Comparison of ENCODE assay signal across 9 cellular contexts in genomic region chr14:89493877-89494634, GRCh38.
DNase-seq lines count a peak whose midpoint lies in the region; ATAC-seq and TF ChIP-seq lines count a peak whose summit lies in the region.
"Had no signal": no experiment of that assay in that cellular context is flagged by ENCODE, and none has a peak within 500 bp of the region (broad histone marks: within the 10 kb centered on the region; RNA-seq: fewer than 3 reads in every experiment).

No MANE protein-coding gene starts in this region.

- peak in 1 of 3 donors; percentile 5 for DNase-seq in CD4-positive, CD25-positive, alpha-beta regulatory T cell
- peak; percentile 2 to 55 for DNase-seq in cerebellar nuclear complex (lab: John Stamatoyannopoulos, UW)
- no peak for DNase-seq in midbrain (lab: John Stamatoyannopoulos, UW)
- no peak for DNase-seq in BE2C
- no peak for DNase-seq in activated CD4-positive, alpha-beta T cell treated with anti-CD3 and anti-CD28 coated beads, Interleukin-2, amount 10 ng/mL, durations not matched to agents 24 days and 14 days
- no peak for DNase-seq in activated T-helper 2 cell treated with anti-CD3 and anti-CD28 coated beads, Interferon-gamma antibody, Interleukin-2, Interleukin-4, amounts not matched to agents 10 μg/mL and 5 μg/mL and 100 μg/mL, durations not matched to agents 14 hours and 24 hours and 36 hours (ENCODE audit: low spot score)
- DNase-seq: Caco-2 had no signal

- intact Hi-C loops in activated CD4-positive, alpha-beta T cell treated with anti-CD3 and anti-CD28 coated beads, Interleukin-2, amount 10 ng/mL, durations not matched to agents 24 days and 14 days (cut with micrococcal nuclease): no loop called here
- intact Hi-C loops in activated T-helper 2 cell treated with anti-CD3 and anti-CD28 coated beads, Interferon-gamma antibody, Interleukin-2, Interleukin-4, amounts not matched to agents 10 μg/mL and 5 μg/mL and 100 μg/mL, durations not matched to agents 14 hours and 24 hours and 36 hours (cut with micrococcal nuclease): no loop called here

- no peaks in the 10 kb centered on the region for H3K4me1 ChIP-seq in CD4-positive, CD25-positive, alpha-beta regulatory T cell (ENCODE audit: control insufficient read depth, insufficient read depth, low read length, poor library complexity, severe bottlenecking)
- H3K4me1 ChIP-seq in BE2C: no peaks in the 10 kb centered on the region; the same call in 1 of the 2 replicates
- H3K4me1 ChIP-seq: Caco-2 had no signal

- peaks cover 25 to 64% (median 28%) of the 10 kb centered on the region in 4 donors for H3K4me1 Mint-ChIP-seq in CD4-positive, CD25-positive, alpha-beta regulatory T cell
- no peaks in the 10 kb centered on the region for H3K4me1 Mint-ChIP-seq in activated CD4-positive, alpha-beta T cell treated with anti-CD3 and anti-CD28 coated beads, Interleukin-2, amount 10 ng/mL, durations not matched to agents 24 days and 14 days
- peaks cover 6% of the 10 kb centered on the region for H3K4me1 Mint-ChIP-seq in activated T-helper 2 cell treated with anti-CD3 and anti-CD28 coated beads, Interferon-gamma antibody, Interleukin-2, Interleukin-4, amounts not matched to agents 10 μg/mL and 5 μg/mL and 100 μg/mL, durations not matched to agents 14 hours and 24 hours and 36 hours (ENCODE audit: low read depth)

- no peak overlapping the region for H3K4me3 ChIP-seq in CD4-positive, CD25-positive, alpha-beta regulatory T cell (ENCODE audit: low read depth, low read length)
- H3K4me3 ChIP-seq in BE2C (ENCODE audit: low read depth, low read length): no peak overlapping the region

- peaks cover 10% of the 10 kb centered on the region for H3K36me3 ChIP-seq in CD4-positive, CD25-positive, alpha-beta regulatory T cell (ENCODE audit: control insufficient read depth, insufficient read depth, low read length)
- H3K36me3 ChIP-seq in BE2C: no peaks in the 10 kb centered on the region

- no peaks in the 10 kb centered on the region for H3K9me3 ChIP-seq in CD4-positive, CD25-positive, alpha-beta regulatory T cell (ENCODE audit: control insufficient read depth in 2 of 2, low read length in 2 of 2)
- no peaks in the 10 kb centered on the region for H3K9me3 ChIP-seq in BE2C
- H3K9me3 ChIP-seq: Caco-2 had no signal

- H3K27ac Mint-ChIP-seq in CD4-positive, CD25-positive, alpha-beta regulatory T cell: peak overlapping the region; percentile 32 to 67 (median 47)
- H3K27ac Mint-ChIP-seq in activated CD4-positive, alpha-beta T cell treated with anti-CD3 and anti-CD28 coated beads, Interleukin-2, amount 10 ng/mL, durations not matched to agents 24 days and 14 days: no peak overlapping the region
- no peak overlapping the region for H3K27ac Mint-ChIP-seq in activated T-helper 2 cell treated with anti-CD3 and anti-CD28 coated beads, Interferon-gamma antibody, Interleukin-2, Interleukin-4, amounts not matched to agents 10 μg/mL and 5 μg/mL and 100 μg/mL, durations not matched to agents 14 hours and 24 hours and 36 hours

- peak in 1 of 2 donors; percentile 34 for ATAC-seq in CD4-positive, CD25-positive, alpha-beta regulatory T cell (ENCODE audit: low read depth in 2 of 2)
- ATAC-seq in GM19372 (IDR thresholded peaks at IDR 0.05; ENCODE audit: low read depth, unreplicated experiment): peak; percentile 82
- peak; percentile 95 for ATAC-seq in HG03108 (IDR thresholded peaks at IDR 0.05; ENCODE audit: unreplicated experiment)

- H3K4me3 Mint-ChIP-seq in CD4-positive, CD25-positive, alpha-beta regulatory T cell: peak overlapping the region in 2 of 4 donors; percentile 41 to 76
- H3K4me3 Mint-ChIP-seq in activated CD4-positive, alpha-beta T cell treated with anti-CD3 and anti-CD28 coated beads, Interleukin-2, amount 10 ng/mL, durations not matched to agents 24 days and 14 days: no peak overlapping the region
- H3K4me3 Mint-ChIP-seq in activated T-helper 2 cell treated with anti-CD3 and anti-CD28 coated beads, Interferon-gamma antibody, Interleukin-2, Interleukin-4, amounts not matched to agents 10 μg/mL and 5 μg/mL and 100 μg/mL, durations not matched to agents 14 hours and 24 hours and 36 hours (ENCODE audit: low read depth): no peak overlapping the region

- TF ChIP-seq CTCF in BE2C (IDR thresholded peaks at IDR 0.05; ENCODE audit: low read depth, low read length): no peak

- no peaks in the 10 kb centered on the region for H3K27me3 Mint-ChIP-seq in CD4-positive, CD25-positive, alpha-beta regulatory T cell
- no peaks in the 10 kb centered on the region for H3K27me3 Mint-ChIP-seq in activated CD4-positive, alpha-beta T cell treated with anti-CD3 and anti-CD28 coated beads, Interleukin-2, amount 10 ng/mL, durations not matched to agents 24 days and 14 days
- H3K27me3 Mint-ChIP-seq in activated T-helper 2 cell treated with anti-CD3 and anti-CD28 coated beads, Interferon-gamma antibody, Interleukin-2, Interleukin-4, amounts not matched to agents 10 μg/mL and 5 μg/mL and 100 μg/mL, durations not matched to agents 14 hours and 24 hours and 36 hours (ENCODE audit: low read depth): no peaks in the 10 kb centered on the region

- no peak overlapping the region for H3K27ac ChIP-seq in CD4-positive, CD25-positive, alpha-beta regulatory T cell (ENCODE audit: insufficient read depth, low read length, poor library complexity, severe bottlenecking)

- H3K27me3 ChIP-seq in CD4-positive, CD25-positive, alpha-beta regulatory T cell (ENCODE audit: control insufficient read depth, insufficient read depth, low read length): no peaks in the 10 kb centered on the region
- H3K27me3 ChIP-seq in BE2C: no peaks in the 10 kb centered on the region

- peaks cover 0 to 2% (median 0%) of the 10 kb centered on the region in 7 donors for H3K9me3 Mint-ChIP-seq in CD4-positive, CD25-positive, alpha-beta regulatory T cell
- H3K9me3 Mint-ChIP-seq in activated CD4-positive, alpha-beta T cell treated with anti-CD3 and anti-CD28 coated beads, Interleukin-2, amount 10 ng/mL, durations not matched to agents 24 days and 14 days: no peaks in the 10 kb centered on the region
- no peaks in the 10 kb centered on the region for H3K9me3 Mint-ChIP-seq in activated T-helper 2 cell treated with anti-CD3 and anti-CD28 coated beads, Interferon-gamma antibody, Interleukin-2, Interleukin-4, amounts not matched to agents 10 μg/mL and 5 μg/mL and 100 μg/mL, durations not matched to agents 14 hours and 24 hours and 36 hours

- peaks cover 16% of the 10 kb centered on the region for H3K36me3 Mint-ChIP-seq in CD4-positive, CD25-positive, alpha-beta regulatory T cell
- peaks cover 5% of the 10 kb centered on the region for H3K36me3 Mint-ChIP-seq in activated CD4-positive, alpha-beta T cell treated with anti-CD3 and anti-CD28 coated beads, Interleukin-2, amount 10 ng/mL, durations not matched to agents 24 days and 14 days (ENCODE audit: low read depth)
- H3K36me3 Mint-ChIP-seq in activated T-helper 2 cell treated with anti-CD3 and anti-CD28 coated beads, Interferon-gamma antibody, Interleukin-2, Interleukin-4, amounts not matched to agents 10 μg/mL and 5 μg/mL and 100 μg/mL, durations not matched to agents 14 hours and 24 hours and 36 hours (ENCODE audit: low read depth): peaks cover 8% of the 10 kb centered on the region

Comparison
In these comparisons a context has a peak if more than half of its experiments do, and no peak if none do; other contexts are left out.
1. DNase-seq: peak in cerebellar nuclear complex (2 of 2); none in midbrain (single experiment), BE2C (single experiment), activated CD4-positive, alpha-beta T cell treated with anti-CD3 and anti-CD28 coated beads, Interleukin-2, amount 10 ng/mL, durations not matched to agents 24 days and 14 days (single experiment) and activated T-helper 2 cell treated with anti-CD3 and anti-CD28 coated beads, Interferon-gamma antibody, Interleukin-2, Interleukin-4, amounts not matched to agents 10 μg/mL and 5 μg/mL and 100 μg/mL, durations not matched to agents 14 hours and 24 hours and 36 hours (single experiment).
2. H3K27ac Mint-ChIP-seq: peak in CD4-positive, CD25-positive, alpha-beta regulatory T cell (3 of 3); none in activated CD4-positive, alpha-beta T cell treated with anti-CD3 and anti-CD28 coated beads, Interleukin-2, amount 10 ng/mL, durations not matched to agents 24 days and 14 days (single experiment) and activated T-helper 2 cell treated with anti-CD3 and anti-CD28 coated beads, Interferon-gamma antibody, Interleukin-2, Interleukin-4, amounts not matched to agents 10 μg/mL and 5 μg/mL and 100 μg/mL, durations not matched to agents 14 hours and 24 hours and 36 hours (single experiment).